In genomic region chr10:32091046-32091445, GRCh38 we compare ENCODE assay signal across 25 cellular contexts.
"Had no signal": no experiment of that assay in that cellular context is flagged by ENCODE, and none has a peak within 500 bp of the region (broad histone marks: within the 10 kb centered on the region; RNA-seq: fewer than 3 reads in every experiment).

No MANE protein-coding gene starts in this region.

- H3K27ac ChIP-seq: colonic mucosa, epithelial cell of prostate, esophagus squamous epithelium, foreskin keratinocyte, gastroesophageal sphincter, heart left ventricle, hepatocyte, left lung, lower lobe of right lung had no signal

- H3K9me3 ChIP-seq: colonic mucosa, esophagus squamous epithelium, gastroesophageal sphincter, heart left ventricle, left lung, lower lobe of right lung had no signal

- H3K79me2 ChIP-seq: hepatocyte had no signal

- DNase-seq: colonic mucosa; cortex of kidney; effector CD8-positive, alpha-beta T cell; effector memory CD8-positive, alpha-beta T cell; endodermal cell; erythroblast; esophagus squamous epithelium; foreskin keratinocyte; heart left ventricle; hypothalamus; immature natural killer cell; islet precursor cell; kidney; kidney glomerular epithelial cell; left lung; left ventricle myocardium superior; lower lobe of right lung; mesenchymal stem cell; naive thymus-derived CD4-positive, alpha-beta T cell had no signal

- FAIRE-seq: endometrium, frontal cortex, kidney had no signal

- H3K36me3 ChIP-seq: colonic mucosa, esophagus squamous epithelium, gastroesophageal sphincter, heart left ventricle, left lung, lower lobe of right lung had no signal

- H3K4me2 ChIP-seq: hepatocyte had no signal

- H3K27me3 ChIP-seq: colonic mucosa, esophagus squamous epithelium, foreskin keratinocyte, gastroesophageal sphincter, heart left ventricle, hepatocyte, left lung had no signal

- H2AFZ ChIP-seq: hepatocyte had no signal

- H3K4me3 ChIP-seq: colonic mucosa, esophagus squamous epithelium, gastroesophageal sphincter, heart left ventricle, hepatocyte, left lung, lower lobe of right lung had no signal

- ATAC-seq: effector memory CD8-positive, alpha-beta T cell; esophagus mucosa; foreskin keratinocyte; gastroesophageal sphincter; heart left ventricle; left lung; left ventricle myocardium superior; lower lobe of right lung; naive thymus-derived CD4-positive, alpha-beta T cell had no signal

- H3K4me1 ChIP-seq: colonic mucosa, esophagus squamous epithelium, gastroesophageal sphincter, heart left ventricle, left lung, lower lobe of right lung had no signal
